Comparison of ENCODE assay signal across 29 cellular contexts in the genomic region with DNA sequence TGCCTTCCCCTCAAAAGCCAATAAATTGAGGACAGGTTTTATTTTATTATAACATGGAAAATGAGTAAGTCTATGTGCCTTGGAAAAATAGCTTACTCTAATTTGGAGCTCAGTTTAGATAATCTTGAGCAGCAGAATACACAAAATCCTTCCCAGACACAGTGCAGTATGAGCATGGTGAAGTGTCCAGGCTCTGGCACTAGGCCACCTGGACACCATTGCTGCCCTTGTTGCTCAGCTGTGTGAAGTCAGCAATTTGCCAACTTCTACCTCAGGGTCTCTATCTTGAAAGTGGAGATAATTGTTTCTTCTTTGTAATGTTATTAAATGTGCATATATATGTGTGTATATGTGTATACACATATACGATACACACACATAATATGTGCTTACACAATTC.
A peak's percentile ranks its signal among the peaks of the same experiment; 100 is the strongest.
DNase-seq lines count a peak whose midpoint lies in the region; ATAC-seq, FAIRE-seq and TF ChIP-seq lines count a peak whose summit lies in the region.
"Had no signal": no experiment of that assay in that cellular context is flagged by ENCODE, and none has a peak within 500 bp of the region (broad histone marks: within the 10 kb centered on the region; RNA-seq: fewer than 3 reads in every experiment).

No MANE protein-coding gene starts in this region.

- no peak for FAIRE-seq in K562 (lab: Jason Lieb, UNC)
- FAIRE-seq: A204.1, GM12891, RCC 7860 had no signal

- no peak overlapping the region for H3K14ac ChIP-seq in H9 (ENCODE audit: insufficient read depth, low read length)

- TF ChIP-seq POLR2A in K562 (conservative IDR thresholded peaks at IDR 0.05) (no peak), thyroid gland (IDR thresholded peaks at IDR 0.05) (no peak)

- H3K36me3 Mint-ChIP-seq in H9 (ENCODE audit: insufficient read depth in 1 of 3, low read depth in 3 of 3): no peaks in the 10 kb centered on the region
- H3K36me3 Mint-ChIP-seq: CD8-positive, alpha-beta T cell had no signal

- no peak overlapping the region for H3K4me3 Mint-ChIP-seq in H9
- H3K4me3 Mint-ChIP-seq: CD8-positive, alpha-beta T cell had no signal

- H3K4me3 ChIP-seq in right atrium auricular region: no peak overlapping the region
- no peak overlapping the region for H3K4me3 ChIP-seq in K562
- H3K4me3 ChIP-seq in thyroid gland (replicated peaks in 1 of 3): no peak overlapping the region
- no peak overlapping the region for H3K4me3 ChIP-seq in A673 (ENCODE audit: low read depth, low read length, poor library complexity, severe bottlenecking)
- H3K4me3 ChIP-seq: GM23248, SJCRH30 had no signal

- DNase-seq in left ventricle myocardium superior: peak; percentile 40
- DNase-seq in right atrium auricular region (ENCODE audit: low spot score): no peak
- DNase-seq in K562 (ENCODE audit: extremely low read depth in 1 of 4, low spot score in 3 of 4): no peak
- peak; percentile 18 for DNase-seq in mucosa of gallbladder (ENCODE audit: low spot score)
- DNase-seq in thyroid gland: peak; percentile 94
- no peak for DNase-seq in H9
- no peak for DNase-seq in A673 (ENCODE audit: low spot score)
- DNase-seq: Caco-2; CD8-positive, alpha-beta T cell; DMS 273 treated with DMSO at 0.1 percent for 48 hours; DMS79; EL; GF-D8; GM23248; H7; MM.1S; NCI-H1048; NCI-H1417 treated with DMSO at 0.1 percent for 48 hours; NCI-H1694 treated with DMSO at 0.1 percent for 48 hours; NCI-H2081; NCI-H2227 treated with DMSO at 0.1 percent for 48 hours; NCI-H526 treated with DMSO at 0.1 percent for 48 hours; SJCRH30 had no signal

- no peaks in the 10 kb centered on the region for H3K23me2 ChIP-seq in H9 (ENCODE audit: insufficient read length, low read depth, low read length, poor library complexity, severe bottlenecking)

- H2BK15ac ChIP-seq in H9 (ENCODE audit: low read depth, low read length): no peak overlapping the region

- H4K91ac ChIP-seq in H9 (ENCODE audit: insufficient read length, low read depth, low read length): no peak overlapping the region

- no peaks in the 10 kb centered on the region for H3K79me1 ChIP-seq in H9 (ENCODE audit: insufficient read depth, low read depth, low read length, poor library complexity, severe bottlenecking)

- no peak for TF ChIP-seq CTCF in right atrium auricular region (IDR thresholded peaks at IDR 0.05)
- no peak for TF ChIP-seq CTCF in K562 (IDR thresholded peaks at IDR 0.05 in 2 of 3, conservative IDR thresholded peaks at IDR 0.05 in 1 of 3; ENCODE audit: insufficient read depth in 2 of 3, low read depth in 1 of 3, low read length in 3 of 3)
- no peak for TF ChIP-seq CTCF in thyroid gland (IDR thresholded peaks at IDR 0.05)
- no peak for TF ChIP-seq CTCF in H9 (conservative IDR thresholded peaks at IDR 0.05)
- TF ChIP-seq CTCF in A673 (conservative IDR thresholded peaks at IDR 0.05; ENCODE audit: low read depth, low read length): no peak

- no peak for TF ChIP-seq EP300 in K562 (IDR thresholded peaks at IDR 0.05; ENCODE audit: low read length)

- peak; percentile 57 for ATAC-seq in left ventricle myocardium superior
- ATAC-seq in K562: peak; percentile 49; the same call in 1 of the 3 replicates
- ATAC-seq in GM19035 (IDR thresholded peaks at IDR 0.05; ENCODE audit: unreplicated experiment): no peak
- ATAC-seq: CD8-positive, alpha-beta T cell; SK-N-SH treated with all-trans-retinoic acid at 6 μM for 48 hours had no signal

- no peak overlapping the region for H2BK12ac ChIP-seq in H9 (ENCODE audit: insufficient read length, low read depth, low read length)

- H3K4me1 Mint-ChIP-seq in H9: no peaks in the 10 kb centered on the region

- H4K20me1 ChIP-seq in K562 (replicated peaks; ENCODE audit: control insufficient read depth, insufficient read depth, low read length) (no peaks in the 10 kb centered on the region), H9 (ENCODE audit: control insufficient read depth, insufficient read depth, insufficient read length) (no peaks in the 10 kb centered on the region)

- H2BK120ac ChIP-seq in H9 (ENCODE audit: low read depth, low read length, poor library complexity, severe bottlenecking): no peak overlapping the region

- CTCF ChIA-PET in K562 (lab: Yijun Ruan, JAX; ENCODE audit: low intra/inter-chr PET ratio) (no interaction called here), A673 (lab: Charles Lee) (no interaction called here)

- no peak overlapping the region for H2AK5ac ChIP-seq in H9 (ENCODE audit: insufficient read length, low read length)

- TF ChIP-seq RAD21 in K562 (CRISPR knock-in tag; conservative IDR thresholded peaks at IDR 0.05 in 1 of 2, IDR thresholded peaks at IDR 0.05 in 1 of 2): no peak

- no peak overlapping the region for H4K8ac ChIP-seq in H9 (replicated peaks; ENCODE audit: insufficient read length, low read depth, low read length)

- no peak overlapping the region for H3T11ph ChIP-seq in H9 (ENCODE audit: low read length)

- H3K27ac ChIP-seq in right atrium auricular region (no peak overlapping the region), K562 (ENCODE audit: extremely low read depth, low read depth, low read length) (no peak overlapping the region), thyroid gland (peak overlapping the region; percentile 59 to 78 (median 73)), H9 (ENCODE audit: insufficient read length, low read depth, low read length) (no peak overlapping the region), A673 (ENCODE audit: low read depth, low read length, poor library complexity, severe bottlenecking) (no peak overlapping the region)
- H3K27ac ChIP-seq: GM23248, KMS-11, SJCRH30 had no signal

- H3K27me3 ChIP-seq in right atrium auricular region: no peaks in the 10 kb centered on the region
- no peaks in the 10 kb centered on the region for H3K27me3 ChIP-seq in K562 (ENCODE audit: control insufficient read depth in 2 of 2, insufficient read depth in 2 of 2, low read length in 2 of 2)
- no peaks in the 10 kb centered on the region for H3K27me3 ChIP-seq in thyroid gland
- H3K27me3 ChIP-seq in H9 (ENCODE audit: insufficient read depth, low read length): no peaks in the 10 kb centered on the region
- H3K27me3 ChIP-seq in A673 (replicated peaks; ENCODE audit: insufficient read depth, low read depth, low read length, poor library complexity): no peaks in the 10 kb centered on the region
- H3K27me3 ChIP-seq: SJCRH30 had no signal

- no peak overlapping the region for H3K23ac ChIP-seq in H9 (ENCODE audit: insufficient read length, low read depth, low read length)

- intact Hi-C loops in left ventricle myocardium superior (cut with micrococcal nuclease): no loop called here
- intact Hi-C loops in K562 (cut with micrococcal nuclease): no loop called here
- intact Hi-C loops in thyroid gland (cut with DNase I): no loop called here
- intact Hi-C loops in A673 (cut with micrococcal nuclease; ENCODE audit: unreplicated experiment): no loop called here

- H2BK5ac ChIP-seq in H9 (ENCODE audit: insufficient read length, low read length): no peak overlapping the region

- H3K4ac ChIP-seq in H9 (ENCODE audit: low read depth, low read length): no peak overlapping the region

- H3K9me3 ChIP-seq in right atrium auricular region: no peaks in the 10 kb centered on the region
- H3K9me3 ChIP-seq in K562 (replicated peaks; ENCODE audit: control insufficient read depth, insufficient read depth, low read depth, low read length): no peaks in the 10 kb centered on the region
- H3K9me3 ChIP-seq in thyroid gland: no peaks in the 10 kb centered on the region
- no peaks in the 10 kb centered on the region for H3K9me3 ChIP-seq in H9 (ENCODE audit: control insufficient read depth, low read depth, low read length)
- H3K9me3 ChIP-seq in A673 (ENCODE audit: low read depth, low read length, poor library complexity, severe bottlenecking): no peaks in the 10 kb centered on the region
- H3K9me3 ChIP-seq: Caco-2, SJCRH30 had no signal

- H3K4me1 ChIP-seq in right atrium auricular region (no peaks in the 10 kb centered on the region), K562 (replicated peaks in 1 of 2; ENCODE audit: control insufficient read depth in 2 of 2, insufficient read depth in 2 of 2, low read length in 2 of 2) (peaks cover 0 to 11% of the 10 kb centered on the region in 2 experiments; a peak in 2 of 5 replicates), thyroid gland (peaks cover 15 to 16% of the 10 kb centered on the region in 2 donors), H9 (ENCODE audit: insufficient read depth, low read length) (no peaks in the 10 kb centered on the region), A673 (ENCODE audit: insufficient read depth, low read length, poor library complexity, severe bottlenecking) (no peaks in the 10 kb centered on the region)
- H3K4me1 ChIP-seq: Caco-2 had no signal

- WGBS in K562 (ENCODE audit: insufficient coverage, low coverage, missing lambda C conversion rate): no CpG with 5 or more reads among the region's 1 CpG
- 57 to 73% methylated on average over 1 of the region's 1 CpG for WGBS in thyroid gland, 2 donors
- no CpG with 5 or more reads among the region's 1 CpG for WGBS in H9 (ENCODE audit: extremely low coverage, insufficient read length, low lambda C conversion rate)

- H3K9ac ChIP-seq in K562 (ENCODE audit: insufficient read depth in 1 of 2, low read depth in 2 of 2, low read length in 2 of 2) (no peak overlapping the region), H9 (ENCODE audit: extremely low read depth, insufficient read length, low read length) (no peak overlapping the region)
- H3K9ac ChIP-seq: GM23248, KMS-11 had no signal

- no peaks in the 10 kb centered on the region for H3K27me3 Mint-ChIP-seq in H9 (ENCODE audit: low read depth)

- no peaks in the 10 kb centered on the region for H3K79me2 ChIP-seq in K562 (ENCODE audit: control insufficient read depth, insufficient read depth, low read length)
- H3K79me2 ChIP-seq in H9 (ENCODE audit: insufficient read depth, low read length): no peaks in the 10 kb centered on the region

- BruUV-seq in K562 (replicated peaks; lab: Mats Ljungman, UMichigan) (no TSS peak), A673 (replicated peaks; lab: Mats Ljungman, UMichigan) (no TSS peak)

- no peaks in the 10 kb centered on the region for H3K9me1 ChIP-seq in K562 (ENCODE audit: control insufficient read depth, insufficient read depth, low read length)

- H4K5ac ChIP-seq in H9 (ENCODE audit: insufficient read length, low read depth, low read length): no peak overlapping the region

- H3K4me2 ChIP-seq in K562 (ENCODE audit: insufficient read depth, low read length) (no peak overlapping the region), H9 (ENCODE audit: insufficient read depth, insufficient read length, low read length) (no peak overlapping the region)
- H3K4me2 ChIP-seq: KMS-11 had no signal

- H3K36me3 ChIP-seq in right atrium auricular region: no peaks in the 10 kb centered on the region
- H3K36me3 ChIP-seq in K562 (ENCODE audit: control insufficient read depth, insufficient read depth, low read length): peaks cover 2% of the 10 kb centered on the region; the same call in 1 of the 3 replicates
- H3K36me3 ChIP-seq in thyroid gland: no peaks in the 10 kb centered on the region
- no peaks in the 10 kb centered on the region for H3K36me3 ChIP-seq in A673 (ENCODE audit: insufficient read depth, low read length, poor library complexity, severe bottlenecking)
- H3K36me3 ChIP-seq: SJCRH30 had no signal

- no peak overlapping the region for H2BK20ac ChIP-seq in H9 (ENCODE audit: low read depth, low read length, poor library complexity, severe bottlenecking)

- H3K18ac ChIP-seq in H9 (ENCODE audit: insufficient read length, low read depth, low read length): no peak overlapping the region

- no peak overlapping the region for H3K27ac Mint-ChIP-seq in H9
- H3K27ac Mint-ChIP-seq: CD8-positive, alpha-beta T cell had no signal

- in situ Hi-C loops in K562 (cut with MboI): no loop called here

- H3K56ac ChIP-seq in H9 (ENCODE audit: insufficient read length, low read depth, low read length): no peak overlapping the region

- POLR2A ChIA-PET in K562 (lab: Yijun Ruan, JAX) (no interaction called here), A673 (lab: Charles Lee; ENCODE audit: low non-redundant PET) (no interaction called here)

- no peaks in the 10 kb centered on the region for H3K9me3 Mint-ChIP-seq in H9
- H3K9me3 Mint-ChIP-seq: CD8-positive, alpha-beta T cell had no signal

- no peak overlapping the region for H2AFZ ChIP-seq in K562 (ENCODE audit: low read depth, low read length)
- H2AFZ ChIP-seq in H9 (ENCODE audit: low read length): no peak overlapping the region
- H2AFZ ChIP-seq: GM23248 had no signal

Comparison
In these comparisons a context has a peak if more than half of its experiments do, and no peak if none do; other contexts are left out.
1. DNase-seq: peak in left ventricle myocardium superior (single experiment), mucosa of gallbladder (single experiment) and thyroid gland (2 of 2); none in right atrium auricular region (single experiment), K562 (0 of 4), H9 (single experiment) and A673 (single experiment).
2. H3K27ac ChIP-seq: peak in thyroid gland (3 of 3); none in right atrium auricular region (0 of 2), K562 (single experiment), H9 (single experiment) and A673 (single experiment).